18 cellular contexts compared by ENCODE assay signal in the genomic region with DNA sequence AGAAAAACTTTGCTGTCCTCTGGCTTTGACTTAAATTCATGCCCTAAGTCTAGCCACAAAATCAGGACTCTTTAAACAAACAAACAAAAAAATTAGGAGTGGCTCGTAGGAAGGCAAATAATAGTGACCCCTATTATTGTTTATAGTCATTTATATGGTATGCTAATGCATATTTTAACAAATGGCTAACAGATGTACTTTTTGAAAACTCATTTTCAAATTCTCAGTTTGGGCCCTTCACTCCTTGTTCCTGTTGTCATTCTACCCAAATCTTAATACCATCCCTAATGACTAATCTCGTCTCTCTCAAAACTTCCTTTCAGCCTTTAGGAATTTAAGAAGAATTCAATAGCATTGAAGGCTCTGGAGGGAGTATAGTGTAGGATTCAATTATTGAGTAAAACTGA. TPM values are rescaled to one million over a fixed set of nuclear protein-coding genes. Genes with fewer than 3 reads are reported as not detected.
DNase-seq lines count a peak whose midpoint lies in the region; ATAC-seq and TF ChIP-seq lines count a peak whose summit lies in the region.
"Had no signal": no experiment of that assay in that cellular context is flagged by ENCODE, and none has a peak within 500 bp of the region (broad histone marks: within the 10 kb centered on the region; RNA-seq: fewer than 3 reads in every experiment).

No MANE protein-coding gene starts in this region.

- H3K36me3 Mint-ChIP-seq in nephron progenitor cell (ENCODE audit: low read depth), result no peaks in the 10 kb centered on the region
- H3K36me3 Mint-ChIP-seq in activated CD8-positive, alpha-beta T cell treated with anti-CD3 and anti-CD28 coated beads for 36 hours (ENCODE audit: low read depth), result no peaks in the 10 kb centered on the region
- H3K36me3 Mint-ChIP-seq: activated naive CD4-positive, alpha-beta T cell treated with anti-CD3 and anti-CD28 coated beads, Interleukin-2, amount 50 U/mL, for 24 hours; memory B cell; naive thymus-derived CD8-positive, alpha-beta T cell had no signal

- no peak overlapping the region for H3K27ac ChIP-seq in RWPE1
- H3K27ac ChIP-seq: Peyer's patch, prostate gland had no signal

- intact Hi-C loops in activated CD8-positive, alpha-beta T cell treated with anti-CD3 and anti-CD28 coated beads for 36 hours (cut with micrococcal nuclease), result no loop called here

- POLR2A ChIA-PET in RWPE1 (lab: Yijun Ruan, JAX; ENCODE audit: low non-redundant PET), result no interaction called here
- POLR2A ChIA-PET in activated CD8-positive, alpha-beta T cell treated with anti-CD3 and anti-CD28 coated beads for 36 hours (lab: Charles Lee), result no interaction called here

- CTCF ChIA-PET in RWPE1 (lab: Yijun Ruan, JAX), result interaction anchor here (0.7 kb wide), 1 partner anchor 127 kb away, joined by 4 read pairs; no protein-coding TSS in a partner anchor
- CTCF ChIA-PET in activated CD8-positive, alpha-beta T cell treated with anti-CD3 and anti-CD28 coated beads for 36 hours (lab: Charles Lee), result interaction anchor here (1.0 kb wide), 1 partner anchor 199 kb away, joined by 3 read pairs; no protein-coding TSS in a partner anchor

- H3K27ac Mint-ChIP-seq in nephron progenitor cell, result peak overlapping the region; percentile 68
- no peak overlapping the region for H3K27ac Mint-ChIP-seq in activated CD8-positive, alpha-beta T cell treated with anti-CD3 and anti-CD28 coated beads for 36 hours
- H3K27ac Mint-ChIP-seq: activated naive CD4-positive, alpha-beta T cell treated with anti-CD3 and anti-CD28 coated beads, Interleukin-2, amount 50 U/mL, for 24 hours; memory B cell; naive thymus-derived CD8-positive, alpha-beta T cell had no signal

- peaks cover 3% of the 10 kb centered on the region for H3K9me3 Mint-ChIP-seq in nephron progenitor cell
- no peaks in the 10 kb centered on the region for H3K9me3 Mint-ChIP-seq in activated CD8-positive, alpha-beta T cell treated with anti-CD3 and anti-CD28 coated beads for 36 hours
- H3K9me3 Mint-ChIP-seq: activated naive CD4-positive, alpha-beta T cell treated with anti-CD3 and anti-CD28 coated beads, Interleukin-2, amount 50 U/mL, for 24 hours; memory B cell; naive thymus-derived CD8-positive, alpha-beta T cell had no signal

- no peak for TF ChIP-seq CTCF in nephron progenitor cell (IDR thresholded peaks at IDR 0.05)
- TF ChIP-seq CTCF in RWPE1 (conservative IDR thresholded peaks at IDR 0.05; ENCODE audit: low read depth), result no peak
- no peak for TF ChIP-seq CTCF in activated CD8-positive, alpha-beta T cell treated with anti-CD3 and anti-CD28 coated beads for 36 hours (IDR thresholded peaks at IDR 0.05)

- ATAC-seq in activated CD8-positive, alpha-beta T cell treated with anti-CD3 and anti-CD28 coated beads for 36 hours, result no peak
- ATAC-seq in HG03432 (IDR thresholded peaks at IDR 0.05; ENCODE audit: unreplicated experiment), result no peak
- ATAC-seq: naive thymus-derived CD8-positive, alpha-beta T cell had no signal

- peaks cover 1% of the 10 kb centered on the region for H3K4me1 Mint-ChIP-seq in nephron progenitor cell
- H3K4me1 Mint-ChIP-seq in activated CD8-positive, alpha-beta T cell treated with anti-CD3 and anti-CD28 coated beads for 36 hours (ENCODE audit: low read depth), result no peaks in the 10 kb centered on the region

- DNase-seq in AG20443 (ENCODE audit: low spot score), result peak; percentile 50
- peak; percentile 75 for DNase-seq in LHCN-M2 (ENCODE audit: low read depth)
- DNase-seq in dedifferentiated amniotic fluid mesenchymal stem cell (ENCODE audit: extremely low spot score), result peak; percentile 87
- DNase-seq in nephron progenitor cell, result no peak
- no peak for DNase-seq in RWPE1 (ENCODE audit: low spot score)
- no peak for DNase-seq in activated CD8-positive, alpha-beta T cell treated with anti-CD3 and anti-CD28 coated beads for 36 hours
- no peak for DNase-seq in occipital lobe (lab: John Stamatoyannopoulos, UW)
- DNase-seq: activated T-cell treated with anti-CD3 and anti-CD28 coated beads, Interleukin-2, amount 50 U/mL, for 48 hours; naive thymus-derived CD8-positive, alpha-beta T cell; NCI-H146; NCI-H2171; Peyer's patch; substantia nigra; T-helper 9 cell had no signal

- H3K4me3 Mint-ChIP-seq in nephron progenitor cell, result no peak overlapping the region
- no peak overlapping the region for H3K4me3 Mint-ChIP-seq in activated CD8-positive, alpha-beta T cell treated with anti-CD3 and anti-CD28 coated beads for 36 hours
- H3K4me3 Mint-ChIP-seq: activated naive CD4-positive, alpha-beta T cell treated with anti-CD3 and anti-CD28 coated beads, Interleukin-2, amount 50 U/mL, for 24 hours; memory B cell; naive thymus-derived CD8-positive, alpha-beta T cell had no signal

- H3K27me3 Mint-ChIP-seq in nephron progenitor cell (ENCODE audit: low read depth, poor library complexity), result no peaks in the 10 kb centered on the region
- H3K27me3 Mint-ChIP-seq in activated CD8-positive, alpha-beta T cell treated with anti-CD3 and anti-CD28 coated beads for 36 hours, result no peaks in the 10 kb centered on the region
- H3K27me3 Mint-ChIP-seq: activated naive CD4-positive, alpha-beta T cell treated with anti-CD3 and anti-CD28 coated beads, Interleukin-2, amount 50 U/mL, for 24 hours; memory B cell had no signal

RNA-seq across cellular contexts. Expression of gene ATP2B1, which starts 42.2 kb away (rescaled TPM):
- total RNA-seq in LHCN-M2 (2014; rRNA removed), result 467 and 521 TPM in 2 replicates
- 134 TPM for polyA plus RNA-seq in LHCN-M2 (2012)
- 10 to 100 TPM; 20.8 to 26.2 TPM for total RNA-seq in activated CD8-positive, alpha-beta T cell treated with anti-CD3 and anti-CD28 coated beads for 36 hours
- 272 TPM for total RNA-seq in occipital lobe

Comparison
In these comparisons a context has a peak if more than half of its experiments do, and no peak if none do; other contexts are left out.
1. DNase-seq: peak in AG20443 (single experiment), LHCN-M2 (single experiment) and dedifferentiated amniotic fluid mesenchymal stem cell (single experiment); none in nephron progenitor cell (single experiment), RWPE1 (single experiment), activated CD8-positive, alpha-beta T cell treated with anti-CD3 and anti-CD28 coated beads for 36 hours (single experiment) and occipital lobe (single experiment).
2. RNA of gene ATP2B1, which starts 42.2 kb away (total RNA-seq): 467 to 521 TPM in LHCN-M2 and 272 TPM in occipital lobe (single experiment); 20.8 to 26.2 TPM in activated CD8-positive, alpha-beta T cell treated with anti-CD3 and anti-CD28 coated beads for 36 hours; every median in the first group is over 10 times any median in the second.